ENCODE assay signal across 8 cellular contexts in the genomic region with DNA sequence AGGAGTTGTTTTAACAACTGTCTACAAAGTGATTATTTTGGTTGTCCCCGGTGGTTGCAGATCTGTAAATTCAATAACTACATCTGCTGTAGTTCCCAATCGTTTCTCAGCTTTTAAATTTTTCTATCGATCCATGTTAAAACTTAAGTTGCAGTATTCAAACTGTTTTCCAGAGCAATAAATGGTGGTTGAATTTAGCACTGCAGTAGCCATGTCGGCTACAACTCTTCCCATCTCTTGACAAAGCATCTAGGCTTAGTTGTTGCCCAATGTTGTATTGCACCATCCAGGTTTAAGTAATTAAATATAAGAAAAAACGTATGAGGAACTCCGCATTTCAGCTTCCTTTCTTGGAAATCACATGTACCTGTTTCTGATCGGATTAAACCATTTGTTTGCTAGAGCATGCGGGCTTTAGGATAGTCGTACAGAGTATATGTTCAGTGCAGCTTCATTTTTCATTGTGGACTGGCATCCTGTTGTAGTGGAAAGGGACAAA. TPM values are rescaled to one million over a fixed set of nuclear protein-coding genes. Genes with fewer than 3 reads are reported as not detected.
DNase-seq lines count a peak whose midpoint lies in the region; ATAC-seq and TF ChIP-seq lines count a peak whose summit lies in the region.

No MANE protein-coding gene starts in this region.

- peak overlapping the region; percentile 67; the same call in 1 of the 2 replicates for H3K27ac ChIP-seq in DND-41 (ENCODE audit: low read length)
- H3K27ac ChIP-seq in breast epithelium: peak overlapping the region; percentile 93 to 96

- ATAC-seq in DND-41 (ENCODE audit: insufficient read depth, low read depth) (no peak), GM19023 (IDR thresholded peaks at IDR 0.05; ENCODE audit: unreplicated experiment) (no peak), GM18870 (IDR thresholded peaks at IDR 0.05; ENCODE audit: unreplicated experiment) (no peak)

- TF ChIP-seq POLR2A in breast epithelium (IDR thresholded peaks at IDR 0.05): no peak

- H3K4me2 ChIP-seq in DND-41 (ENCODE audit: insufficient read depth, low read length): peak overlapping the region; percentile 86

- TF ChIP-seq CTCF in DND-41 (IDR thresholded peaks at IDR 0.05; ENCODE audit: borderline replicate concordance, extremely low read depth, low read length, poor library complexity, severe bottlenecking): no peak
- peak in 2 of 3 donors; percentile 16 to 24 for TF ChIP-seq CTCF in breast epithelium (IDR thresholded peaks at IDR 0.05)
- no peak for TF ChIP-seq CTCF in mesothelial cell of epicardium (IDR thresholded peaks at IDR 0.05; ENCODE audit: unreplicated experiment)

- peak overlapping the region; percentile 84 for H3K27ac Mint-ChIP-seq in mesothelial cell of epicardium

- H3K4me3 ChIP-seq in DND-41 (ENCODE audit: low read depth in 1 of 2, low read length in 2 of 2): peak overlapping the region; percentile 89 to 99
- H3K4me3 ChIP-seq in breast epithelium: peak overlapping the region; percentile 79 to 94 (median 93)

- H3K27me3 Mint-ChIP-seq in mesothelial cell of epicardium (ENCODE audit: low read depth): no peaks in the 10 kb centered on the region

- peaks cover 55% of the 10 kb centered on the region for H3K79me2 ChIP-seq in DND-41 (ENCODE audit: insufficient read depth, low read length)

- peaks cover 10% of the 10 kb centered on the region; the same call in 1 of the 2 replicates for H4K20me1 ChIP-seq in DND-41 (ENCODE audit: insufficient read depth, low read length)

- peak overlapping the region; percentile 86 for H3K9ac ChIP-seq in DND-41 (ENCODE audit: low read depth, low read length)

- H3K9me3 ChIP-seq in DND-41 (ENCODE audit: insufficient read depth, low read length, severe bottlenecking): no peaks in the 10 kb centered on the region
- no peaks in the 10 kb centered on the region for H3K9me3 ChIP-seq in breast epithelium

- H3K4me3 Mint-ChIP-seq in mesothelial cell of epicardium: peak overlapping the region; percentile 79

- H3K36me3 ChIP-seq in DND-41 (ENCODE audit: insufficient read depth, low read length): peaks cover 3% of the 10 kb centered on the region; the same call in 1 of the 2 replicates
- no peaks in the 10 kb centered on the region for H3K36me3 ChIP-seq in breast epithelium

- peaks cover 20% of the 10 kb centered on the region for H3K4me1 Mint-ChIP-seq in mesothelial cell of epicardium

- DNase-seq in DND-41 (no peak), MV-4-11 (lab: John Stamatoyannopoulos, UW) (peak; percentile 85), breast epithelium (ENCODE audit: low spot score in 2 of 2) (no peak), mesothelial cell of epicardium (ENCODE audit: low spot score in 2 of 2, unreplicated experiment in 2 of 2) (no peak), amygdala (lab: John Stamatoyannopoulos, UW) (no peak), NCI-H1092 treated with DMSO at 0.1 percent for 48 hours (lab: John Stamatoyannopoulos, UW) (no peak)

- peak overlapping the region; percentile 99 for H2AFZ ChIP-seq in DND-41 (ENCODE audit: low read depth, low read length)

- no peaks in the 10 kb centered on the region for H3K27me3 ChIP-seq in DND-41 (ENCODE audit: insufficient read depth, low read length, poor library complexity)
- H3K27me3 ChIP-seq in breast epithelium: no peaks in the 10 kb centered on the region

- peaks cover 5% of the 10 kb centered on the region for H3K36me3 Mint-ChIP-seq in mesothelial cell of epicardium

- intact Hi-C loops in breast epithelium (cut with DNase I; ENCODE audit: low total_unique reads): no loop called here

- H3K9me3 Mint-ChIP-seq in mesothelial cell of epicardium: no peaks in the 10 kb centered on the region

- H3K4me1 ChIP-seq in DND-41 (ENCODE audit: insufficient read depth, low read length) (peaks cover 30% of the 10 kb centered on the region), breast epithelium (peaks cover 7% of the 10 kb centered on the region in 2 donors)

RNA-seq across cellular contexts. Expression of gene CNIH4, which starts 1.0 kb away (rescaled TPM):
- total RNA-seq in breast epithelium (10 to 100 TPM; 42.9 to 54.1 (median 43.3) TPM), mesothelial cell of epicardium (39.6 to 40.2 TPM (median 39.6 TPM) in 3 replicates)

RNA-seq across cellular contexts. Expression of gene NVL, which starts 27.7 kb away (rescaled TPM):
- total RNA-seq in breast epithelium: 10 to 100 TPM; 16.0 to 46.0 (median 30.8) TPM
- 35.9 to 39.4 TPM (median 38.0 TPM) in 3 replicates for total RNA-seq in mesothelial cell of epicardium

Comparison
In these comparisons a context has a peak if more than half of its experiments do, and no peak if none do; other contexts are left out.
1. CTCF ChIP-seq: peak in breast epithelium (2 of 3); none in DND-41 (single experiment) and mesothelial cell of epicardium (single experiment).